In genomic region chr1:53710584-53710983, GRCh38 we compare ENCODE assay signal across 22 cellular contexts. TPM values are rescaled to one million over a fixed set of nuclear protein-coding genes. Genes with fewer than 3 reads are reported as not detected.
"Had no signal": no experiment of that assay in that cellular context is flagged by ENCODE, and none has a peak within 500 bp of the region (broad histone marks: within the 10 kb centered on the region; RNA-seq: fewer than 3 reads in every experiment).

No MANE protein-coding gene starts in this region.

- H3K4me3 ChIP-seq: dorsolateral prefrontal cortex, prostate gland, skin epidermis, spleen, testis, tibial artery had no signal

- H3K9me3 Mint-ChIP-seq: naive thymus-derived CD4-positive, alpha-beta T cell; nephron; stimulated activated memory B cell treated with anti-CD40 and anti-IgM and Interleukin-4, amounts not matched to agents 10 μg/mL and 1 μg/mL and 100 μg/mL, for 72 hours; type B pancreatic cell had no signal

- H3K4me1 ChIP-seq: prostate gland, spleen, testis, tibial artery had no signal

- H3K4me1 Mint-ChIP-seq: nephron; stimulated activated memory B cell treated with anti-CD40 and anti-IgM and Interleukin-4, amounts not matched to agents 10 μg/mL and 1 μg/mL and 100 μg/mL, for 72 hours had no signal

- H3K4me3 Mint-ChIP-seq: naive thymus-derived CD4-positive, alpha-beta T cell; nephron; stimulated activated memory B cell treated with anti-CD40 and anti-IgM and Interleukin-4, amounts not matched to agents 10 μg/mL and 1 μg/mL and 100 μg/mL, for 72 hours; type B pancreatic cell had no signal

- H3K27ac ChIP-seq: dorsolateral prefrontal cortex, prostate gland, skin epidermis, spleen, testis, tibial artery had no signal

- DNase-seq: dorsolateral prefrontal cortex; effector CD4-positive, alpha-beta T cell; foreskin melanocyte; mesenchymal stem cell; midbrain; naive thymus-derived CD4-positive, alpha-beta T cell; right cardiac atrium; spleen; stimulated activated CD4-positive, alpha-beta T cell treated with anti-CD3 and anti-CD28 coated beads, Interleukin-4, amount 100 ng/mL, for 4 hours; stimulated activated naive CD8-positive, alpha-beta T cell treated with anti-CD3 and anti-CD28 coated beads, Interleukin-15, Interleukin-2, amounts not matched to agents 100 U/mL and 50 U/mL, for 24 hours; substantia nigra; testis; tibial artery had no signal

- H3K36me3 Mint-ChIP-seq: naive thymus-derived CD4-positive, alpha-beta T cell; stimulated activated memory B cell treated with anti-CD40 and anti-IgM and Interleukin-4, amounts not matched to agents 10 μg/mL and 1 μg/mL and 100 μg/mL, for 72 hours; type B pancreatic cell had no signal

- H3K36me3 ChIP-seq: prostate gland, spleen, tibial artery had no signal

- H3K27me3 ChIP-seq: dorsolateral prefrontal cortex, testis had no signal

- H3K27ac Mint-ChIP-seq: naive thymus-derived CD4-positive, alpha-beta T cell; nephron; stimulated activated memory B cell treated with anti-CD40 and anti-IgM and Interleukin-4, amounts not matched to agents 10 μg/mL and 1 μg/mL and 100 μg/mL, for 72 hours; type B pancreatic cell had no signal

- ATAC-seq: left lobe of liver; naive thymus-derived CD4-positive, alpha-beta T cell; right cardiac atrium; stimulated activated naive CD8-positive, alpha-beta T cell treated with anti-CD3 and anti-CD28 coated beads, Interleukin-15, Interleukin-2, amounts not matched to agents 100 U/mL and 50 U/mL, for 24 hours had no signal

- FAIRE-seq: colon, keratinocyte had no signal

RNA-seq across cellular contexts. Expression of gene GLIS1, which starts 28.4 kb away (rescaled TPM):
- total RNA-seq: left lobe of liver; lung microvascular endothelial cell; naive thymus-derived CD4-positive, alpha-beta T cell had no signal
- polyA plus RNA-seq: keratinocyte; naive thymus-derived CD4-positive, alpha-beta T cell had no signal
